ENCODE assay signal across 16 cellular contexts in the genomic region with DNA sequence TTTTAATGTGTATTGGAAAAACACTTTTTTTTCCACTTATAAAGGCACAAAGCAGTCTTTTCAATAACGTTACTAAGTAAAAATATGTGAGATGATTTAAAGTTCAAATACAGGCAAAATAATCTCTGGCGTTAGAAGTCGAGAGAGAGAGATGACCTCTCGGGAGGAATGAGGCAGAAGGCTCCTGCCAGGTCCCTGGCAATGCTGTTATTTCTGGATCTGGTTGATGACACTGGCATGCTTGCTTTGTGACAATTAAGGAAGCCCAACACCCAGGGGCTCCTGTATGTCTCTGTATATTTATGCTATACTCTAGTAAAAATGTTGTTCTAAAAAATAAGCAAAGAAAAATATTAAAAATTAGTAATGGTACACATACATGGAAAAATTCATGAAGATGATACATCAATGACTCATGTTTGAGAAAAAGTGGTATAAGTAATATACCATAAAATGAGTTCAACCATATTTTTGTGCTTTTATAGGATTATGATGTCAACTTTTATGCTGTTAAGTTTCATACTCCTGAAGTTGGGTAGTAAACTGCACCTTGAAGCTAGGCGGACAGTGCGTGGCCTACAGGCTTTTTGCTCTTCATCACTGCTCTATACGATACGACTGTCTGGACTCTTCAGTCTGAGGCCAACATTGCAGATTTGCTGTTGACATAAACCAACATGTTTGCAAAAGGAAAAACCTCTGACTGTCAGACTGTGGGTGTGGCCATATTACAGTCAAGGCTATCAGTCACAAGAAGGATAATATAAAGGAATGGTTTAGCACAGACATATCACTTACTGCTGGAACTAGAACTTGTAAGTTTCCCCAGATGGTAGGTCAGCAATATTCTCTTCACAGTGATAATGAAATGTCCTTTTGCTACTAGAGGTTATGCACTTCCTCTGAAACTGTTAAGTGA. TPM values are rescaled to one million over a fixed set of nuclear protein-coding genes. Genes with fewer than 3 reads are reported as not detected.
A peak's percentile ranks its signal among the peaks of the same experiment; 100 is the strongest.
DNase-seq lines count a peak whose midpoint lies in the region; ATAC-seq lines count a peak whose summit lies in the region.
"Had no signal": no experiment of that assay in that cellular context is flagged by ENCODE, and none has a peak within 500 bp of the region (broad histone marks: within the 10 kb centered on the region; RNA-seq: fewer than 3 reads in every experiment).

No MANE protein-coding gene starts in this region.

- DNase-seq in DMS53 (lab: John Stamatoyannopoulos, UW): peak; percentile 29
- no peak for DNase-seq in DMS53 treated with DMSO at 0.1 percent for 48 hours (lab: John Stamatoyannopoulos, UW; ENCODE audit: unreplicated experiment)
- no peak for DNase-seq in activated naive CD8-positive, alpha-beta T cell treated with anti-CD3 and anti-CD28 coated beads, Interleukin-2, amount 50 U/mL, for 24 hours
- DNase-seq in left cardiac atrium: no peak
- DNase-seq in stimulated activated effector memory CD8-positive, alpha-beta T cell treated with anti-CD3 and anti-CD28 coated beads, Interleukin-12 subunit alpha, Interleukin-12 subunit beta, amount 100 ng/mL, for 72 hours (ENCODE audit: low spot score in 2 of 2): no peak
- DNase-seq in NCI-H1930 (lab: John Stamatoyannopoulos, UW): no peak
- no peak for DNase-seq in HUDEP-2 (lab: John Stamatoyannopoulos, UW; ENCODE audit: unreplicated experiment in 76 of 76)
- DNase-seq: CD8-positive, alpha-beta memory T cell; HFFc6; KBM-7; NCI-H1048; NCI-H146; NCI-H2107; NCI-H345; NCI-H526 treated with DMSO at 0.1 percent for 48 hours had no signal

- ATAC-seq in activated naive CD8-positive, alpha-beta T cell treated with anti-CD3 and anti-CD28 coated beads, Interleukin-2, amount 50 U/mL, for 24 hours: no peak
- ATAC-seq in left cardiac atrium: peak; percentile 77 to 79
- peak; percentile 31 for ATAC-seq in stimulated activated effector memory CD8-positive, alpha-beta T cell treated with anti-CD3 and anti-CD28 coated beads, Interleukin-12 subunit alpha, Interleukin-12 subunit beta, amount 100 ng/mL, for 72 hours

- peak overlapping the region; percentile 41 for H3K27ac Mint-ChIP-seq in activated naive CD8-positive, alpha-beta T cell
- no peak overlapping the region for H3K27ac Mint-ChIP-seq in activated naive CD8-positive, alpha-beta T cell treated with anti-CD3 and anti-CD28 coated beads, Interleukin-2, amount 50 U/mL, for 24 hours
- peak overlapping the region; percentile 82 for H3K27ac Mint-ChIP-seq in stimulated activated effector memory CD8-positive, alpha-beta T cell treated with anti-CD3 and anti-CD28 coated beads, Interleukin-12 subunit alpha, Interleukin-12 subunit beta, amount 100 ng/mL, for 72 hours
- H3K27ac Mint-ChIP-seq: HFFc6 had no signal

- no peak overlapping the region for H3K4me3 Mint-ChIP-seq in activated naive CD8-positive, alpha-beta T cell
- H3K4me3 Mint-ChIP-seq in activated naive CD8-positive, alpha-beta T cell treated with anti-CD3 and anti-CD28 coated beads, Interleukin-2, amount 50 U/mL, for 24 hours: no peak overlapping the region
- H3K4me3 Mint-ChIP-seq in stimulated activated effector memory CD8-positive, alpha-beta T cell treated with anti-CD3 and anti-CD28 coated beads, Interleukin-12 subunit alpha, Interleukin-12 subunit beta, amount 100 ng/mL, for 72 hours: no peak overlapping the region
- H3K4me3 Mint-ChIP-seq: CD8-positive, alpha-beta memory T cell; HFFc6 had no signal

- H3K9me3 Mint-ChIP-seq in activated naive CD8-positive, alpha-beta T cell (ENCODE audit: low read depth): no peaks in the 10 kb centered on the region
- H3K9me3 Mint-ChIP-seq in activated naive CD8-positive, alpha-beta T cell treated with anti-CD3 and anti-CD28 coated beads, Interleukin-2, amount 50 U/mL, for 24 hours: no peaks in the 10 kb centered on the region
- H3K9me3 Mint-ChIP-seq in stimulated activated effector memory CD8-positive, alpha-beta T cell treated with anti-CD3 and anti-CD28 coated beads, Interleukin-12 subunit alpha, Interleukin-12 subunit beta, amount 100 ng/mL, for 72 hours: no peaks in the 10 kb centered on the region
- H3K9me3 Mint-ChIP-seq: CD8-positive, alpha-beta memory T cell; HFFc6 had no signal

- no peaks in the 10 kb centered on the region for H3K27me3 Mint-ChIP-seq in activated naive CD8-positive, alpha-beta T cell
- no peaks in the 10 kb centered on the region for H3K27me3 Mint-ChIP-seq in activated naive CD8-positive, alpha-beta T cell treated with anti-CD3 and anti-CD28 coated beads, Interleukin-2, amount 50 U/mL, for 24 hours
- H3K27me3 Mint-ChIP-seq: CD8-positive, alpha-beta memory T cell had no signal

- peaks cover 21% of the 10 kb centered on the region for H3K36me3 Mint-ChIP-seq in activated naive CD8-positive, alpha-beta T cell
- peaks cover 58% of the 10 kb centered on the region for H3K36me3 Mint-ChIP-seq in activated naive CD8-positive, alpha-beta T cell treated with anti-CD3 and anti-CD28 coated beads, Interleukin-2, amount 50 U/mL, for 24 hours (ENCODE audit: low read depth)
- H3K36me3 Mint-ChIP-seq in stimulated activated effector memory CD8-positive, alpha-beta T cell treated with anti-CD3 and anti-CD28 coated beads, Interleukin-12 subunit alpha, Interleukin-12 subunit beta, amount 100 ng/mL, for 72 hours: peaks cover 99% of the 10 kb centered on the region

- peaks cover 10% of the 10 kb centered on the region for H3K4me1 Mint-ChIP-seq in activated naive CD8-positive, alpha-beta T cell (ENCODE audit: low read depth)
- peaks cover 11% of the 10 kb centered on the region for H3K4me1 Mint-ChIP-seq in activated naive CD8-positive, alpha-beta T cell treated with anti-CD3 and anti-CD28 coated beads, Interleukin-2, amount 50 U/mL, for 24 hours
- peaks cover 5% of the 10 kb centered on the region for H3K4me1 Mint-ChIP-seq in stimulated activated effector memory CD8-positive, alpha-beta T cell treated with anti-CD3 and anti-CD28 coated beads, Interleukin-12 subunit alpha, Interleukin-12 subunit beta, amount 100 ng/mL, for 72 hours

- intact Hi-C loops in left cardiac atrium (cut with DNase I): no loop called here

RNA-seq across cellular contexts. Expression of a gene that starts 19.8 kb away (rescaled TPM):
- 10 to 100 TPM; 21.4 to 28.5 TPM for total RNA-seq in left cardiac atrium

RNA-seq across cellular contexts. Expression of a gene that starts 35.5 kb away (rescaled TPM):
- total RNA-seq in left cardiac atrium: 10 to 100 TPM; 48.0 to 58.1 TPM
